Comparison of ENCODE assay signal across 9 cellular contexts in the genomic region with DNA sequence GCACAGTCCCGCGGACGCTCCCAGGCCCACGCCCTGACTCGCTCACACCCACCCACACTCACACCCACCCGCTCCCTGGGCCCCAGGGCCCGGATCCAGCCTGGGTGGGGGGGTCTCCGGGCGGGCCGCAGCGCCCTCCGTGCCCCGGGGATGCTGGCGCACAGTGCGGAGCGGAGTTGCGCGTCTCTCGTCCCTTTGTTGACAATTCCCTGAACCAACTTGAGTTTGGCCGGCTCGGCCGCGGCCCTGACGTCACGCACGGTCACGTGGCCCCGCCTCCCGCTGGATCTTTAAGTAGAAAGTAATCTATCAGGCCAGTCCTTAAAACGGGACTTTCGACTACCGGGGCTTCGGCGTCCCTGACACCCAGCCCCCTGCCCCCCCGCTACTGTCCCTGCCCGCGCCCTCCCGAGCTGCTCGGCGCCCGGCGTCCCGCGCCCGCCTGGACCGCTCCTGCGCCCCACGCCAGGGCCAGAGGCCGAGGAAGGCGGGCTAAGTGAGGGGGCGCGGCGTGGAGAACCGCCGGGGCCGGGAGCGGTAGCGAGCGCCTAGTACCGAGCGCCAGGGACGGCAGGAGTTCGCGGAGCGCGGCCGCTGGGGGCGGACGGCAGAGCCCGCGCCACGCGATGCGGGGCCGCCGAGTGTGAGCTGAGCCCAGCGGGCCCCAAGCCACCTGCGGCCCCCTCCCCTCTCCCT. TPM values are rescaled to one million over a fixed set of nuclear protein-coding genes. Genes with fewer than 3 reads are reported as not detected.
DNase-seq lines count a peak whose midpoint lies in the region; ATAC-seq, FAIRE-seq and TF ChIP-seq lines count a peak whose summit lies in the region.
"Had no signal": no experiment of that assay in that cellular context is flagged by ENCODE, and none has a peak within 500 bp of the region (broad histone marks: within the 10 kb centered on the region; RNA-seq: fewer than 3 reads in every experiment).

Gene FOXD3 (plus strand): TSS at position 320 of the 696 bp plus-strand sequence. CDS start 492 bp downstream, outside the sequence.

- H3K36me3 ChIP-seq in K562 (ENCODE audit: control insufficient read depth, insufficient read depth, low read length): no peaks in the 10 kb centered on the region
- no peaks in the 10 kb centered on the region for H3K36me3 ChIP-seq in keratinocyte (ENCODE audit: control insufficient read depth in 2 of 2, extremely low read depth in 1 of 2, insufficient read depth in 2 of 2, low read length in 2 of 2)

- H3K9me1 ChIP-seq in K562 (ENCODE audit: control insufficient read depth, insufficient read depth, low read length) (no peaks in the 10 kb centered on the region), keratinocyte (ENCODE audit: control insufficient read depth, extremely low read depth, insufficient read depth, low read length) (no peaks in the 10 kb centered on the region)

- peaks cover 13% of the 10 kb centered on the region for H3K36me3 Mint-ChIP-seq in stimulated activated memory B cell treated with anti-CD40 and anti-IgM and Interleukin-4, amounts not matched to agents 10 μg/mL and 1 μg/mL and 100 μg/mL, for 72 hours

- H3K4me3 ChIP-seq in K562: peak within 1 kb of the TSS; percentile 50
- H3K4me3 ChIP-seq in keratinocyte (ENCODE audit: control insufficient read depth in 2 of 3, extremely low read depth in 1 of 3, insufficient read depth in 2 of 3, low read depth in 1 of 3, low read length in 3 of 3): peak within 1 kb of the TSS; percentile 34 to 54 (median 43)

- TF ChIP-seq RAD21 in K562 (CRISPR knock-in tag; conservative IDR thresholded peaks at IDR 0.05 in 1 of 2, IDR thresholded peaks at IDR 0.05 in 1 of 2): no peak

- POLR2A ChIA-PET in K562 (lab: Yijun Ruan, JAX): interaction anchor here (1.0 to 1.2 kb wide), 3 partner anchors 13 to 83 kb away, joined by 3 read pairs; no protein-coding TSS in a partner anchor

- H3K27ac ChIP-seq in K562 (ENCODE audit: extremely low read depth, low read depth, low read length) (peak within 1 kb of the TSS; percentile 40), keratinocyte (ENCODE audit: control insufficient read depth, insufficient read depth, low read length) (no peak within 1 kb of the TSS)

- no peak for TF ChIP-seq POLR2A in K562 (conservative IDR thresholded peaks at IDR 0.05)

- peak within 1 kb of the TSS; percentile 93 for H2AFZ ChIP-seq in K562 (ENCODE audit: low read depth, low read length)
- H2AFZ ChIP-seq in keratinocyte (ENCODE audit: control insufficient read depth, low read length): peak within 1 kb of the TSS; percentile 22

- H3K4me1 ChIP-seq in K562 (replicated peaks in 1 of 2; ENCODE audit: control insufficient read depth in 2 of 2, insufficient read depth in 2 of 2, low read length in 2 of 2) (peaks cover 8 to 36% of the 10 kb centered on the region in 2 experiments; a peak in 4 of 5 replicates), keratinocyte (ENCODE audit: control insufficient read depth, extremely low read depth, insufficient read depth, low read length) (peaks cover 4% of the 10 kb centered on the region)

- peaks cover 70% of the 10 kb centered on the region for H3K27me3 Mint-ChIP-seq in stimulated activated memory B cell treated with anti-CD40 and anti-IgM and Interleukin-4, amounts not matched to agents 10 μg/mL and 1 μg/mL and 100 μg/mL, for 72 hours

- peaks cover 6% of the 10 kb centered on the region for H3K9me3 Mint-ChIP-seq in stimulated activated memory B cell treated with anti-CD40 and anti-IgM and Interleukin-4, amounts not matched to agents 10 μg/mL and 1 μg/mL and 100 μg/mL, for 72 hours

- no peak for TF ChIP-seq CTCF in K562 (IDR thresholded peaks at IDR 0.05 in 2 of 3, conservative IDR thresholded peaks at IDR 0.05 in 1 of 3; ENCODE audit: insufficient read depth in 2 of 3, low read depth in 1 of 3, low read length in 3 of 3)
- TF ChIP-seq CTCF in keratinocyte (optimal IDR thresholded peaks at IDR 0.05 in 1 of 3, IDR thresholded peaks at IDR 0.05 in 1 of 3, conservative IDR thresholded peaks at IDR 0.05 in 1 of 3; ENCODE audit: extremely low read depth in 1 of 3, insufficient read depth in 2 of 3, low read length in 3 of 3): no peak

- in situ Hi-C loops in K562 (cut with MboI): no loop called here

- intact Hi-C loops in K562 (cut with micrococcal nuclease): no loop called here

- H3K27me3 ChIP-seq in K562 (ENCODE audit: control insufficient read depth in 2 of 2, insufficient read depth in 2 of 2, low read length in 2 of 2) (peaks cover 11 to 24% of the 10 kb centered on the region in 2 experiments; a peak in 3 of 5 replicates), keratinocyte (ENCODE audit: control insufficient read depth, extremely low read depth, insufficient read depth, low read length) (peaks cover 94% of the 10 kb centered on the region)

- H3K79me2 ChIP-seq in K562 (ENCODE audit: control insufficient read depth, insufficient read depth, low read length) (no peaks in the 10 kb centered on the region), keratinocyte (ENCODE audit: control insufficient read depth, insufficient read depth, low read length) (no peaks in the 10 kb centered on the region)

- peak within 1 kb of the TSS; percentile 66 to 93; a peak in 3 of 4 replicates for H3K9ac ChIP-seq in K562 (ENCODE audit: insufficient read depth in 1 of 2, low read depth in 2 of 2, low read length in 2 of 2)
- no peak within 1 kb of the TSS for H3K9ac ChIP-seq in keratinocyte (ENCODE audit: control insufficient read depth, extremely low read depth, insufficient read depth, low read length)

- TF ChIP-seq EP300 in K562 (IDR thresholded peaks at IDR 0.05; ENCODE audit: low read length): no peak

- H3K4me2 ChIP-seq in K562 (ENCODE audit: insufficient read depth, low read length) (peak within 1 kb of the TSS; percentile 69), keratinocyte (ENCODE audit: control insufficient read depth, extremely low read depth, insufficient read depth, low read depth, low read length) (peak within 1 kb of the TSS; percentile 76)

- H4K20me1 ChIP-seq in K562 (replicated peaks; ENCODE audit: control insufficient read depth, insufficient read depth, low read length) (no peaks in the 10 kb centered on the region), keratinocyte (ENCODE audit: control insufficient read depth, extremely low read depth, insufficient read depth, low read length) (peaks cover 1% of the 10 kb centered on the region)

- dilution Hi-C loops in keratinocyte (cut with MboI; ENCODE audit: extremely low pct_ligation_motif_present, low sequenced_read_pairs): no loop called here

- CTCF ChIA-PET in K562 (lab: Yijun Ruan, JAX; ENCODE audit: low intra/inter-chr PET ratio): no interaction called here

- peak; percentile 34 for DNase-seq in activated naive CD4-positive, alpha-beta T cell treated with Interleukin-2 at 50 U/mL for 16 hours
- DNase-seq in activated naive CD4-positive, alpha-beta T cell treated with anti-CD3 and anti-CD28 coated beads, Interleukin-2, amount 50 U/mL, for 16 hours: no peak
- DNase-seq in NCI-H748 treated with DMSO at 0.1 percent for 48 hours (lab: John Stamatoyannopoulos, UW) (peak; percentile 37), K562 (ENCODE audit: extremely low read depth in 1 of 4, low spot score in 3 of 4) (peak; percentile 69 to 83 (median 71)), keratinocyte (ENCODE audit: low read depth, low spot score) (no peak), midbrain (lab: John Stamatoyannopoulos, UW) (no peak)

- H3K4me3 Mint-ChIP-seq in stimulated activated memory B cell treated with anti-CD40 and anti-IgM and Interleukin-4, amounts not matched to agents 10 μg/mL and 1 μg/mL and 100 μg/mL, for 72 hours: peak within 1 kb of the TSS; percentile 75

- ATAC-seq in HG02938 (IDR thresholded peaks at IDR 0.05; ENCODE audit: unreplicated experiment) (peak; percentile 43), K562 (peak; percentile 82)
- ATAC-seq in stimulated activated memory B cell treated with anti-CD40 and anti-IgM and Interleukin-4, amounts not matched to agents 10 μg/mL and 1 μg/mL and 100 μg/mL, for 72 hours: no peak

- H3K4me1 Mint-ChIP-seq in stimulated activated memory B cell treated with anti-CD40 and anti-IgM and Interleukin-4, amounts not matched to agents 10 μg/mL and 1 μg/mL and 100 μg/mL, for 72 hours: peaks cover 30% of the 10 kb centered on the region

- BruUV-seq in K562 (replicated peaks; lab: Mats Ljungman, UMichigan): no TSS peak

- WGBS in K562 (ENCODE audit: insufficient coverage, low coverage, missing lambda C conversion rate): 2% methylated on average over 26 of the region's 78 CpGs

- peak within 1 kb of the TSS; percentile 62 for H3K27ac Mint-ChIP-seq in stimulated activated memory B cell treated with anti-CD40 and anti-IgM and Interleukin-4, amounts not matched to agents 10 μg/mL and 1 μg/mL and 100 μg/mL, for 72 hours

- no peaks in the 10 kb centered on the region for H3K9me3 ChIP-seq in K562 (replicated peaks; ENCODE audit: control insufficient read depth, insufficient read depth, low read depth, low read length)
- H3K9me3 ChIP-seq in keratinocyte (ENCODE audit: control insufficient read depth, low read depth, low read length): peaks cover 4% of the 10 kb centered on the region

- peak; percentile 80 for FAIRE-seq in K562 (lab: Jason Lieb, UNC)
- FAIRE-seq in keratinocyte (lab: Jason Lieb, UNC): no peak
- FAIRE-seq: GM18507 had no signal

RNA-seq across cellular contexts. Expression of gene FOXD3, which starts in this region (rescaled TPM):
- not detected in 2 replicates for total RNA-seq in K562 (2011; cell fraction: chromatin; rRNA removed; ENCODE audit: low replicate concordance)
- total RNA-seq in K562 (2011; cell fraction: nucleolus; rRNA removed): 0.39 and 0.50 TPM in 2 replicates
- not detected in 2 replicates for total RNA-seq in K562 (2011; cell fraction: nucleoplasm; rRNA removed)
- total RNA-seq in K562 (2014; rRNA removed) (0.45 and 0.57 TPM in 2 replicates), K562 (2014; rRNA removed; fragmentation: Illumina TruSeq; extraction: Trizol) (0.07 TPM in 1 of 2 replicates, not detected in the other), K562 (2015; rRNA removed; fragmentation: Illumina TruSeq; extraction: Trizol) (not detected in 2 replicates), K562 (2021) (0.29 and 0.38 TPM in 2 replicates)
- polyA plus RNA-seq in K562 (2011; rRNA removed) (0.06 and 0.11 TPM in 2 replicates), K562 (2014; fragmentation: Illumina TruSeq; extraction: Trizol) (not detected in 2 replicates), K562 (2014; fragmentation: Nextera tagmentation; extraction: Ambion mirVana) (under 1 TPM; 0.10 to 0.13 TPM), K562 (2014; rRNA removed) (0.07 and 0.19 TPM in 2 replicates), keratinocyte (not detected in 3 replicates)
- 0.12 and 0.24 TPM in 2 replicates for polyA plus RNA-seq in K562 (2011; cell fraction: cytosol; rRNA removed)
- 0.10 and 0.34 TPM in 2 replicates for polyA plus RNA-seq in K562 (2011; cell fraction: nucleus; rRNA removed)
- 0.49 and 1.6 TPM in 2 replicates for polyA plus RNA-seq in K562 (2012)
- not detected in 2 replicates for polyA minus RNA-seq in K562 (2011; rRNA and poly(A)+ RNA removed)
- not detected in 2 replicates for polyA minus RNA-seq in K562 (2011; cell fraction: cytosol; rRNA and poly(A)+ RNA removed)
- 0.33 TPM in 1 of 2 replicates, not detected in the other for polyA minus RNA-seq in K562 (2011; cell fraction: nucleus; rRNA and poly(A)+ RNA removed)
- not detected for polyA plus RNA-seq in keratinocyte (2011; ENCODE audit: low read depth)
- not detected in 2 replicates for polyA plus RNA-seq in keratinocyte (2011; cell fraction: cytosol; rRNA removed)
- polyA plus RNA-seq in keratinocyte (2011; cell fraction: nucleus; rRNA removed): not detected in 2 replicates
- not detected in 2 replicates for polyA plus RNA-seq in keratinocyte (2012; ENCODE audit: low replicate concordance)
- not detected in 3 replicates for polyA minus RNA-seq in keratinocyte
- polyA minus RNA-seq in keratinocyte (2011; cell fraction: cytosol; rRNA and poly(A)+ RNA removed): not detected
- polyA minus RNA-seq in keratinocyte (2011; cell fraction: nucleus; rRNA and poly(A)+ RNA removed): not detected in 2 replicates

Comparison
In these comparisons a context has a peak if more than half of its experiments do, and no peak if none do; other contexts are left out.
1. DNase-seq: peak in activated naive CD4-positive, alpha-beta T cell treated with Interleukin-2 at 50 U/mL for 16 hours (single experiment), NCI-H748 treated with DMSO at 0.1 percent for 48 hours (single experiment) and K562 (4 of 4); none in activated naive CD4-positive, alpha-beta T cell treated with anti-CD3 and anti-CD28 coated beads, Interleukin-2, amount 50 U/mL, for 16 hours (single experiment), keratinocyte (single experiment) and midbrain (single experiment).